15 cellular contexts compared by ENCODE assay signal in the genomic region with DNA sequence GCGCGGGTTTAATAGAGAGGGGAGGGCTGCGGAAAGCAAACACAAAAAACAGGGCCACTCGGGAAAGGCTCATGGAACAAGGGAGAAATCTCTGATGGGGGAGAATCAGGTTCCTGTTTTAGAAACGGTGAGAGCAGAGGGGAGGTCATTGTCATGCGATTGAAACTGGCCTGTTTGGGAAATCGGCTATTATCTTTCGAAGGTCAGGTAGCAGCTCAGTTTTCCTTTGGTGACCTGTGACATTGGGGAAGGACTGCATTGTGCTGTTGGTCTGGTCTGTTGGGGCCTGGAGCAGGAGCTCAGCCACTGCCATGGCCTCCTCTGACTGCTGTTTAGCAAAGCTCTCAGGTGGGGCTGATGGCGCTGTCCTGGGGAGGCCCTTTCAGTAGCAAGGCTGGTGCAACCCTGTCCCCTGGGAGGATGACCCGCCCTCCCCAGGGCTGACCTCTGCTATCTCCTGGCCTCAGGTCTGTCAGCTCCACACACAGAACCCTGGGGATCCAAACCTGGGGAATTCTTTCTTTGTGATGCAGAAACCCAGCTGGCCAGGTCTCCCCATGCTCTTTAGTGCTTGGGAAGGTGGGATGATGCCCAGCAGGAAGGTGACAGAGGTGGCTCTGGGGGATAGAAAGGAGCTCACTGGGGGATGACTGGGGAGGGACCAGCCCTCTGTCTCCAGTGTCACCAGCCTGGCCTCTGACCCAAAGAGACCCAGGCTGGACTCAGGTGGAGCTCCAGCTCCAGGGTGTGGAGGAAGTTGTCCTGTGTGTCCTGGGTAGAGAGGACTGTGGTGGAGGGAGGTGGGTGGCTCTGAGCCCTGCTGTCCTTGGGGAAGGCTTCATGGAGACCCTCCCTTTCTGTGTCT. TPM values are rescaled to one million over a fixed set of nuclear protein-coding genes. Genes with fewer than 3 reads are reported as not detected.
DNase-seq lines count a peak whose midpoint lies in the region; ATAC-seq, FAIRE-seq and TF ChIP-seq lines count a peak whose summit lies in the region.
"Had no signal": no experiment of that assay in that cellular context is flagged by ENCODE, and none has a peak within 500 bp of the region (broad histone marks: within the 10 kb centered on the region; RNA-seq: fewer than 3 reads in every experiment).

No MANE protein-coding gene starts in this region.

- TF ChIP-seq EP300 in H1 (IDR thresholded peaks at IDR 0.05; ENCODE audit: borderline replicate concordance in 1 of 2, low read depth in 2 of 2, low read length in 2 of 2) (no peak), transverse colon (IDR thresholded peaks at IDR 0.05; ENCODE audit: low read depth) (no peak)

- H3K9ac ChIP-seq in HUES64 (ENCODE audit: low read depth, low read length) (no peak overlapping the region), H1 (replicated peaks in 1 of 4; ENCODE audit: extremely low read depth in 1 of 4, low read depth in 3 of 4, low read length in 3 of 4) (no peak overlapping the region), neuronal stem cell (ENCODE audit: low read depth, low read length, poor library complexity) (no peak overlapping the region)

- no peak overlapping the region for H4K5ac ChIP-seq in H1 (ENCODE audit: insufficient read length, low read depth, low read length)

- peak; percentile 13 for FAIRE-seq in H1 (lab: Jason Lieb, UNC)

- H3K4me2 ChIP-seq in GM23338 (peak overlapping the region; percentile 72), H1 (ENCODE audit: insufficient read depth in 1 of 2, low read depth in 2 of 2, low read length in 2 of 2) (peak overlapping the region; percentile 30 to 38; a peak in 2 of 4 replicates), neuronal stem cell (ENCODE audit: insufficient read depth, low read length, poor library complexity, severe bottlenecking) (no peak overlapping the region)

- CTCF ChIA-PET in H1 (lab: Charles Lee; ENCODE audit: partially characterized antibody) = interaction anchor here (0.7 to 1.8 kb wide), 10 partner anchors 10 to 178 kb away, joined by 3 to 5 read pairs (median 4); no protein-coding TSS in a partner anchor

- no peak overlapping the region; the same call in 1 of the 2 replicates for H2BK20ac ChIP-seq in H1 (ENCODE audit: low read length)

- H3K4me3 ChIP-seq in GM23338 = no peak overlapping the region; the same call in 1 of the 2 replicates
- H3K4me3 ChIP-seq in HUES64 (ENCODE audit: low read length) = no peak overlapping the region
- no peak overlapping the region; a peak in 1 of 8 replicates for H3K4me3 ChIP-seq in H1 (ENCODE audit: extremely low read depth in 1 of 4, insufficient read depth in 2 of 4, low read depth in 3 of 4, low read length in 4 of 4)
- peak overlapping the region in 1 of 2 donors; percentile 2 for H3K4me3 ChIP-seq in neuronal stem cell (ENCODE audit: low read length in 2 of 2)
- H3K4me3 ChIP-seq in transverse colon = no peak overlapping the region
- H3K4me3 ChIP-seq: SJCRH30 had no signal

- 0 out of 2 replicates have a peak, but pooled peaks cover 4% of the 10 kb centered on the region for H3K23me2 ChIP-seq in H1 (ENCODE audit: low read depth, low read length)

- H2BK5ac ChIP-seq in H1 (ENCODE audit: low read depth, low read length) (peak overlapping the region; percentile 94; the same call in 1 of the 2 replicates), neuronal stem cell (ENCODE audit: low read length) (no peak overlapping the region)

- intact Hi-C loops in transverse colon (cut with DNase I; ENCODE audit: low total_unique reads) = no loop called here
- intact Hi-C loops in sciatic nerve (cut with DNase I) = no loop called here
- intact Hi-C loops in Right ventricle myocardium superior (cut with DNase I) = no loop called here

- H4K8ac ChIP-seq in H1 (ENCODE audit: extremely low read depth, insufficient read depth, low read length) (no peak overlapping the region), neuronal stem cell (ENCODE audit: low read depth, low read length) (no peak overlapping the region)

- H3K23ac ChIP-seq in H1 (ENCODE audit: insufficient read length) = no peak overlapping the region
- peak overlapping the region; percentile 55 for H3K23ac ChIP-seq in neuronal stem cell (ENCODE audit: low read depth, low read length, poor library complexity)

- peak overlapping the region; percentile 51 for H3K18ac ChIP-seq in H1 (ENCODE audit: extremely low read depth, low read length)
- H3K18ac ChIP-seq in neuronal stem cell (ENCODE audit: low read length) = no peak overlapping the region

- 0 out of 2 replicates have a peak, but pooled peaks cover 6% of the 10 kb centered on the region for H3K36me3 ChIP-seq in GM23338 (ENCODE audit: insufficient read depth)
- no peaks in the 10 kb centered on the region for H3K36me3 ChIP-seq in HUES64 (ENCODE audit: insufficient read depth, low read length)
- H3K36me3 ChIP-seq in H1 (ENCODE audit: control insufficient read depth in 2 of 4, insufficient read depth in 4 of 4, low read length in 3 of 4) = no peaks in the 10 kb centered on the region; a peak in 2 of 8 replicates
- H3K36me3 ChIP-seq in neuronal stem cell (replicated peaks in 1 of 2; ENCODE audit: control insufficient read depth in 2 of 2, insufficient read depth in 2 of 2, low read length in 2 of 2) = no peaks in the 10 kb centered on the region
- H3K36me3 ChIP-seq in transverse colon = no peaks in the 10 kb centered on the region
- H3K36me3 ChIP-seq: SJCRH30 had no signal

- in situ Hi-C loops in transverse colon (cut with MboI; ENCODE audit: low pct_ligation_motif_present in 1 of 4, low pct_unique_long_range_greater_than_20kb in 1 of 4, low sequenced_read_pairs in 3 of 4) = no loop called here

- H3K9me3 ChIP-seq in HUES64 (ENCODE audit: insufficient read depth, low read depth, low read length) (peaks cover 24% of the 10 kb centered on the region), H1 (ENCODE audit: insufficient read depth in 2 of 2, low read depth in 1 of 2, low read length in 1 of 2) (peaks cover 13 to 16% of the 10 kb centered on the region in 2 experiments), neuronal stem cell (replicated peaks in 1 of 2; ENCODE audit: control insufficient read depth in 2 of 2, insufficient read depth in 1 of 2, low read depth in 1 of 2, low read length in 2 of 2) (peaks cover 0 to 2% of the 10 kb centered on the region in 2 donors), transverse colon (no peaks in the 10 kb centered on the region)

- H3K79me2 ChIP-seq in GM23338 (replicated peaks; ENCODE audit: insufficient read depth) = no peaks in the 10 kb centered on the region
- H3K79me2 ChIP-seq in H1 (ENCODE audit: control insufficient read depth in 1 of 2, insufficient read depth in 2 of 2, low read length in 2 of 2) = no peaks in the 10 kb centered on the region

- H2AFZ ChIP-seq in GM23338 = peak overlapping the region; percentile 88
- no peak overlapping the region; the same call in 1 of the 2 replicates for H2AFZ ChIP-seq in H1 (ENCODE audit: low read length)
- H2AFZ ChIP-seq in neuronal stem cell (ENCODE audit: low read length) = no peak overlapping the region

- H3K27ac Mint-ChIP-seq in GM23338 = peak overlapping the region; percentile 28; the same call in 1 of the 2 replicates
- H3K27ac Mint-ChIP-seq: CD4-positive, alpha-beta T cell had no signal

- H2BK120ac ChIP-seq in H1 (replicated peaks; ENCODE audit: low read depth, low read length) = no peak overlapping the region
- H2BK120ac ChIP-seq in neuronal stem cell (ENCODE audit: low read depth, low read length) = no peak overlapping the region

- peaks cover 2% of the 10 kb centered on the region for H3K27me3 Mint-ChIP-seq in GM23338 (ENCODE audit: insufficient read depth, low read depth, poor library complexity)

- no peak for TF ChIP-seq RAD21 in H1 (IDR thresholded peaks at IDR 0.05 in 1 of 2, conservative IDR thresholded peaks at IDR 0.05 in 1 of 2; ENCODE audit: low read depth in 2 of 2, low read length in 2 of 2)

- ATAC-seq in GM23338 (peak; percentile 59), sciatic nerve (no peak), Right ventricle myocardium superior (ENCODE audit: poor library complexity) (no peak)

- H2BK12ac ChIP-seq in H1 (ENCODE audit: low read depth, low read length) = peak overlapping the region; percentile 93; the same call in 1 of the 2 replicates
- no peak overlapping the region for H2BK12ac ChIP-seq in neuronal stem cell (ENCODE audit: low read length)

- no peak overlapping the region for H3K14ac ChIP-seq in H1 (ENCODE audit: insufficient read length)
- no peak overlapping the region for H3K14ac ChIP-seq in neuronal stem cell (ENCODE audit: low read length)

- H3K56ac ChIP-seq in H1 (replicated peaks; ENCODE audit: insufficient read length, low read depth, low read length) = no peak overlapping the region

- no peaks in the 10 kb centered on the region; the same call in 1 of the 2 replicates for H3F3A ChIP-seq in GM23338 (replicated peaks; ENCODE audit: low read depth)

- H4K91ac ChIP-seq in H1 (replicated peaks; ENCODE audit: insufficient read length, low read length) (no peak overlapping the region), neuronal stem cell (ENCODE audit: low read depth, low read length, poor library complexity) (no peak overlapping the region)

- POLR2A ChIA-PET in H1 (lab: Charles Lee; ENCODE audit: partially characterized antibody) = interaction anchor here (1.2 kb wide), 1 partner anchor 16 kb away, joined by 3 read pairs; no protein-coding TSS in a partner anchor

- no peaks in the 10 kb centered on the region for H3K79me1 ChIP-seq in H1 (ENCODE audit: low read depth, low read length)
- no peaks in the 10 kb centered on the region for H3K79me1 ChIP-seq in neuronal stem cell (ENCODE audit: low read depth, low read length)

- H3K27me3 ChIP-seq in GM23338 (ENCODE audit: insufficient read depth) (no peaks in the 10 kb centered on the region), HUES64 (ENCODE audit: insufficient read depth, low read length) (no peaks in the 10 kb centered on the region), H1 (replicated peaks in 1 of 4; ENCODE audit: control insufficient read depth in 3 of 4, extremely low read depth in 1 of 4, insufficient read depth in 3 of 4, low read length in 3 of 4) (no peaks in the 10 kb centered on the region), neuronal stem cell (ENCODE audit: control insufficient read depth in 3 of 3, insufficient read depth in 3 of 3, low read depth in 1 of 3, low read length in 3 of 3) (peaks cover 0 to 14% (median 0%) of the 10 kb centered on the region in 3 experiments), transverse colon (peaks cover 2% of the 10 kb centered on the region)

- H2BK15ac ChIP-seq in H1 (ENCODE audit: low read length) = no peak overlapping the region
- H2BK15ac ChIP-seq in neuronal stem cell (ENCODE audit: low read length) = no peak overlapping the region

- peaks cover 9% of the 10 kb centered on the region for H3K9me3 Mint-ChIP-seq in GM23338
- H3K9me3 Mint-ChIP-seq: CD4-positive, alpha-beta T cell had no signal

- H3K4me1 ChIP-seq in GM23338 (ENCODE audit: insufficient read depth) (peaks cover 16% of the 10 kb centered on the region), HUES64 (ENCODE audit: insufficient read depth, low read length) (peaks cover 9% of the 10 kb centered on the region), H1 (replicated peaks in 1 of 4; ENCODE audit: control insufficient read depth in 3 of 4, insufficient read depth in 4 of 4, low read length in 3 of 4) (peaks cover 5 to 15% (median 11%) of the 10 kb centered on the region in 4 experiments), neuronal stem cell (ENCODE audit: control insufficient read depth in 2 of 2, insufficient read depth in 1 of 2, low read depth in 1 of 2, low read length in 2 of 2) (no peaks in the 10 kb centered on the region), transverse colon (peaks cover 0 to 26% (median 17%) of the 10 kb centered on the region in 4 donors)
- H3K4me1 ChIP-seq: SJCRH30 had no signal

- peaks cover 8% of the 10 kb centered on the region; the same call in 1 of the 2 replicates for H3K9me2 ChIP-seq in GM23338 (ENCODE audit: insufficient read depth)

- no peak for TF ChIP-seq CTCF in GM23338 (conservative IDR thresholded peaks at IDR 0.05; ENCODE audit: low read depth in 2 of 2)
- TF ChIP-seq CTCF in H1 (IDR thresholded peaks at IDR 0.05; ENCODE audit: control extremely low read depth in 1 of 3, insufficient read depth in 1 of 3, low read depth in 1 of 3, low read length in 3 of 3) = no peak
- TF ChIP-seq CTCF in transverse colon (IDR thresholded peaks at IDR 0.05) = no peak

- peaks cover 20% of the 10 kb centered on the region for H3K4me1 Mint-ChIP-seq in GM23338

- H3K4ac ChIP-seq in H1 (replicated peaks; ENCODE audit: insufficient read length, low read depth, low read length) = no peak overlapping the region
- no peak overlapping the region for H3K4ac ChIP-seq in neuronal stem cell (ENCODE audit: low read length)

- WGBS in HUES64 = 57% methylated on average over 10 of the region's 10 CpGs
- WGBS in H1 (ENCODE audit: extremely low coverage in 1 of 2, insufficient coverage in 1 of 2, insufficient read length in 1 of 2, insufficient replicate concordance in 2 of 2, low coverage in 1 of 2, low lambda C conversion rate in 2 of 2, missing lambda C conversion rate in 1 of 2), 2 experiments = 51% methylated on average over 9 of the region's 10 CpGs; no CpG with 5 or more reads in 1 of the 2 experiments
- WGBS in neuronal stem cell (ENCODE audit: extremely low coverage in 2 of 2, insufficient read length in 2 of 2, insufficient replicate concordance in 1 of 2), 2 donors = no CpG with 5 or more reads among the region's 10 CpGs
- 79% methylated on average over 10 of the region's 10 CpGs; no CpG with 5 or more reads in 1 of the 2 donors for WGBS in transverse colon (ENCODE audit: low coverage in 1 of 2), 2 donors

- H2AK5ac ChIP-seq in H1 (ENCODE audit: low read depth, low read length) (peak overlapping the region; percentile 82; the same call in 1 of the 2 replicates), neuronal stem cell (ENCODE audit: low read depth, low read length) (no peak overlapping the region)

- no peak overlapping the region; the same call in 2 of the 3 replicates for H3K4me3 Mint-ChIP-seq in GM23338
- H3K4me3 Mint-ChIP-seq: CD4-positive, alpha-beta T cell had no signal

- TF ChIP-seq POLR2A in H1 (IDR thresholded peaks at IDR 0.05; ENCODE audit: control extremely low read depth in 1 of 2, low read depth in 2 of 2, low read length in 2 of 2) (no peak), transverse colon (IDR thresholded peaks at IDR 0.05) (no peak)

- H3K27ac ChIP-seq in GM23338 (ENCODE audit: low read depth) (peak overlapping the region; percentile 85; the same call in 1 of the 2 replicates), HUES64 (ENCODE audit: low read depth, low read length) (peak overlapping the region; percentile 25; the same call in 1 of the 2 replicates), H1 (ENCODE audit: low read depth, low read length) (peak overlapping the region; percentile 47; the same call in 1 of the 2 replicates), neuronal stem cell (replicated peaks; ENCODE audit: low read length) (no peak overlapping the region), transverse colon (peak overlapping the region in 1 of 4 donors; percentile 17)
- H3K27ac ChIP-seq: RWPE1, SJCRH30 had no signal

- DNase-seq in GM23338 (ENCODE audit: low spot score) (peak; percentile 42), H1 (ENCODE audit: low read depth in 1 of 2, low spot score in 2 of 2) (peak in 1 of 2 experiments; percentile 52), neuronal stem cell (ENCODE audit: low spot score) (no peak), transverse colon (no peak), sciatic nerve (ENCODE audit: low spot score) (no peak), Right ventricle myocardium superior (no peak)
- DNase-seq: NCI-H1417; NCI-H2171 treated with DMSO at 0.1 percent for 48 hours; NCI-H446 treated with DMSO at 0.1 percent for 48 hours; NK-92 treated with Interleukin-12 subunit alpha and Interleukin-12 subunit beta, amount 100 ng/mL, for 24 hours had no signal

- no peaks in the 10 kb centered on the region for H4K20me1 ChIP-seq in GM23338 (replicated peaks; ENCODE audit: insufficient read depth)
- H4K20me1 ChIP-seq in H1 (replicated peaks in 1 of 2; ENCODE audit: control insufficient read depth in 1 of 2, insufficient read depth in 2 of 2, low read length in 2 of 2) = no peaks in the 10 kb centered on the region

- H3K36me3 Mint-ChIP-seq in GM23338 (ENCODE audit: low read depth) = peaks cover 40% of the 10 kb centered on the region

RNA-seq across cellular contexts. Expression of a gene that starts 21.2 kb away (rescaled TPM):
- 0.90 and 2.9 TPM in 2 replicates for total RNA-seq in GM23338 (2014; rRNA removed; shearing (Covaris generic))
- polyA plus RNA-seq in GM23338 (2016; fragmentation: Nextera tagmentation; extraction: Ambion mirVana) (0.50 TPM in 1 of 2 replicates, not detected in the other), H1 (2011; rRNA removed) (10.0 and 10.5 TPM in 2 replicates)
- 1.4 TPM for polyA plus RNA-seq in HUES64 (2013, experiment 1 of 2)
- polyA plus RNA-seq in HUES64 (2013, experiment 2 of 2) = 1.6 TPM
- total RNA-seq in H1 (2021; fragmentation: NEBNext Ultra II Directional; extraction: Animal tissue kit (Norgen Biotek cat#: 25700)) = 3.4 and 4.2 TPM in 2 replicates
- 6.8 TPM for polyA plus RNA-seq in H1 (2011; cell fraction: cytosol; rRNA removed)
- 9.5 TPM for polyA plus RNA-seq in H1 (2011; cell fraction: nucleus; rRNA removed)
- polyA plus RNA-seq in H1 (2012, experiment 1 of 2) = 2.0 to 4.4 TPM (median 3.5 TPM) in 4 replicates
- polyA plus RNA-seq in H1 (2012, experiment 2 of 2) = 2.1 TPM
- 3.7 TPM for polyA plus RNA-seq in H1 (2013, experiment 1 of 2)
- polyA plus RNA-seq in H1 (2013, experiment 2 of 2) = 3.9 TPM
- 4.5 and 4.7 TPM in 2 replicates for polyA minus RNA-seq in H1 (2011; rRNA and poly(A)+ RNA removed)
- 2.8 TPM for polyA minus RNA-seq in H1 (2011; cell fraction: cytosol; rRNA and poly(A)+ RNA removed)
- polyA minus RNA-seq in H1 (2011; cell fraction: nucleus; rRNA and poly(A)+ RNA removed) = 2.2 TPM
- polyA plus RNA-seq in neuronal stem cell (2013, experiment 1 of 2) = 0.24 TPM
- 0.18 TPM for polyA plus RNA-seq in neuronal stem cell (2013, experiment 2 of 2)
- total RNA-seq in transverse colon (100 to 1,000 TPM in 2 of 4 donors, 10 to 100 TPM in 2; 12.1 to 720 (median 82.6) TPM), sciatic nerve (19.3 TPM), Right ventricle myocardium superior (0.32 TPM)
- total RNA-seq: CD4-positive, alpha-beta T cell; HT1080; SJCRH30 had no signal
